ENCODE assay signal across 8 cellular contexts in the genomic region with DNA sequence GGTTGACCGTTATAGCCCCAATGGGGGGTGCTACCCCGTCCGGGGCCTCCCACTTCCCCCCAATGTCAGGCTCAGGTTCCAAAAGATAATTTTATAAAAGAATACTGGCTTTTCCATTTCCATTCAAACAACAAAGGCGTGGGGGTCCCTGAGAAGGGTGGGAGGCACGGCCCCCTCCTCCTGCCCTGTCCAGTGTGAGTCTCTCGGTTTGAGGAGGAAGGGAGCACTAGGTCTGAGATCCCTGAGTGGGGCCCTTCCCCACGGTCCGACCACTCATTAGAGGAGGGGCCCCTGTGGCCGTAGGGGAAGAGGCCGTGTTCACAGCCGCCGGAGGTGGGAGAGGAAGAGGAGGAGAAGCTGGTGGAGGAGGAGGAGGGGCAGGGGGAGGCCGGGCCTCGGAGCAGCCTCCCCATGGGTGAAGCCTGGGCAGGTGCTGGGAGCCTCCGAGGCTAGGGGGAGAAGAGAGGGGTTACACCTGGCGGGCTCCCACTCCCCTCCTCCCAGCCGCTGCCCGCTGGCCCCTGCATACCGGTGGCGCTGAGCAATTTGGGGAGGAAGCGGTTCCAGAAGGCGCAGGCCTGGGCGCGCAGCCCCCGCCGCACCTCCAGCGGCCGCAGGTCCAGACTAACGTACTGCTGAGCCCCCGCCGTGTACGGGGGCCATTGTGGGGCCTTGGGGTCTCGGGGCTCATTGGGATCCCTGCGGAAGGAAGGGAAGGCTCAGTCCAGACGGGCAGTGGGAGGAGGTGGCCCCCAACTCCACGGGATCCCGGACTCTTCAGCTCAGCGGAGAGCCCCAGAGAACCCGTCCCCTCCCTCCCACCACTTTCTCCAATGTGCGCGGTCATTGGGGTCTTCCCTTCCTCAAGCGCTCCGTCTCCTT. TPM values are rescaled to one million over a fixed set of nuclear protein-coding genes. Genes with fewer than 3 reads are reported as not detected.
DNase-seq lines count a peak whose midpoint lies in the region; ATAC-seq and TF ChIP-seq lines count a peak whose summit lies in the region.

No MANE protein-coding gene starts in this region.

- H3K27me3 ChIP-seq in H7 (ENCODE audit: control insufficient read depth, insufficient read depth, low read length) (peaks cover 2% of the 10 kb centered on the region), hepatocyte (peaks cover 5% of the 10 kb centered on the region)

- POLR2A ChIA-PET in WTC11 (lab: Charles Lee) = interaction anchor here (0.5 to 6.2 kb wide), 11 partner anchors 16 to 1011 kb away, joined by 3 to 71 read pairs (median 4); a partner anchor contains a TSS

- peak overlapping the region; percentile 93 for H3K4me2 ChIP-seq in hepatocyte

- H3K36me3 Mint-ChIP-seq in WTC11 = peaks cover 28% of the 10 kb centered on the region

- no peaks in the 10 kb centered on the region for H3K9me3 Mint-ChIP-seq in WTC11

- H3K27ac ChIP-seq in hepatocyte (peak overlapping the region; percentile 96), skin epidermis (peak overlapping the region in 20 of 21 experiments; percentile 55 to 97 (median 86))

- H3K9me2 ChIP-seq in hepatocyte (replicated peaks; ENCODE audit: insufficient read depth) = no peaks in the 10 kb centered on the region

- 25% methylated on average over 24 of the region's 43 CpGs for WGBS in hepatocyte (ENCODE audit: low lambda C conversion rate, missing lambda C conversion rate)

- H3K4me1 Mint-ChIP-seq in WTC11 = peaks cover 42% of the 10 kb centered on the region

- peak overlapping the region; percentile 61 for H2AFZ ChIP-seq in hepatocyte

- H4K20me1 ChIP-seq in hepatocyte (ENCODE audit: insufficient read depth, poor library complexity, severe bottlenecking) = no peaks in the 10 kb centered on the region

- peaks cover 11% of the 10 kb centered on the region for H3K27me3 Mint-ChIP-seq in WTC11 (ENCODE audit: low read depth)

- TF ChIP-seq CTCF in WTC11 (IDR thresholded peaks at IDR 0.05) (no peak), hepatocyte (IDR thresholded peaks at IDR 0.05; ENCODE audit: poor library complexity) (no peak)

- H3K79me2 ChIP-seq in hepatocyte = peaks cover 16% of the 10 kb centered on the region

- H3K9me3 ChIP-seq in hepatocyte (ENCODE audit: low read depth) = no peaks in the 10 kb centered on the region

- H3K4me1 ChIP-seq in hepatocyte (ENCODE audit: insufficient read depth) = peaks cover 31% of the 10 kb centered on the region

- H3K4me3 ChIP-seq in H7 (ENCODE audit: insufficient read depth, low read depth, low read length) = peak overlapping the region; percentile 68
- peak overlapping the region; percentile 43 for H3K4me3 ChIP-seq in hepatocyte
- H3K4me3 ChIP-seq in skin epidermis = peak overlapping the region in 6 of 7 experiments; percentile 63 to 85 (median 74)

- peak overlapping the region; percentile 88 for H3K4me3 Mint-ChIP-seq in WTC11

- peak overlapping the region; percentile 97 for H3K27ac Mint-ChIP-seq in WTC11

- ATAC-seq in WTC11 (no peak), GM19467 (IDR thresholded peaks at IDR 0.05; ENCODE audit: unreplicated experiment) (no peak), HG03175 (IDR thresholded peaks at IDR 0.05; ENCODE audit: unreplicated experiment) (no peak)

- peak; percentile 87 for DNase-seq in H7
- DNase-seq in WTC11 (ENCODE audit: low spot score) = peak; percentile 48
- no peak for DNase-seq in hepatocyte (ENCODE audit: low spot score)
- no peak for DNase-seq in superior temporal gyrus (ENCODE audit: extremely low spot score)
- no peak for DNase-seq in stimulated activated CD4-positive, alpha-beta T cell treated with anti-CD3 and anti-CD28 coated beads, Interleukin-4, amount 100 ng/mL, for 1 hour

- H3K36me3 ChIP-seq in H7 (replicated peaks; ENCODE audit: control insufficient read depth, insufficient read depth, low read length) (peaks cover 20% of the 10 kb centered on the region), hepatocyte (replicated peaks; ENCODE audit: insufficient read depth, low read depth) (no peaks in the 10 kb centered on the region)

- CTCF ChIA-PET in WTC11 (lab: Charles Lee) = interaction anchor here (0.6 to 2.4 kb wide), 26 partner anchors 16 to 1744 kb away, joined by 3 to 18 read pairs (median 5); a partner anchor contains a TSS

TF ChIP-seq in WTC11, 78 proteins besides CTCF, POLR2A, EP300 and RAD21 (continues in another document):
- no peak for TF ChIP-seq NR3C1 (CRISPR knock-in tag; conservative IDR thresholded peaks at IDR 0.05; ENCODE audit: low read depth)
- TF ChIP-seq, protein P1, sequence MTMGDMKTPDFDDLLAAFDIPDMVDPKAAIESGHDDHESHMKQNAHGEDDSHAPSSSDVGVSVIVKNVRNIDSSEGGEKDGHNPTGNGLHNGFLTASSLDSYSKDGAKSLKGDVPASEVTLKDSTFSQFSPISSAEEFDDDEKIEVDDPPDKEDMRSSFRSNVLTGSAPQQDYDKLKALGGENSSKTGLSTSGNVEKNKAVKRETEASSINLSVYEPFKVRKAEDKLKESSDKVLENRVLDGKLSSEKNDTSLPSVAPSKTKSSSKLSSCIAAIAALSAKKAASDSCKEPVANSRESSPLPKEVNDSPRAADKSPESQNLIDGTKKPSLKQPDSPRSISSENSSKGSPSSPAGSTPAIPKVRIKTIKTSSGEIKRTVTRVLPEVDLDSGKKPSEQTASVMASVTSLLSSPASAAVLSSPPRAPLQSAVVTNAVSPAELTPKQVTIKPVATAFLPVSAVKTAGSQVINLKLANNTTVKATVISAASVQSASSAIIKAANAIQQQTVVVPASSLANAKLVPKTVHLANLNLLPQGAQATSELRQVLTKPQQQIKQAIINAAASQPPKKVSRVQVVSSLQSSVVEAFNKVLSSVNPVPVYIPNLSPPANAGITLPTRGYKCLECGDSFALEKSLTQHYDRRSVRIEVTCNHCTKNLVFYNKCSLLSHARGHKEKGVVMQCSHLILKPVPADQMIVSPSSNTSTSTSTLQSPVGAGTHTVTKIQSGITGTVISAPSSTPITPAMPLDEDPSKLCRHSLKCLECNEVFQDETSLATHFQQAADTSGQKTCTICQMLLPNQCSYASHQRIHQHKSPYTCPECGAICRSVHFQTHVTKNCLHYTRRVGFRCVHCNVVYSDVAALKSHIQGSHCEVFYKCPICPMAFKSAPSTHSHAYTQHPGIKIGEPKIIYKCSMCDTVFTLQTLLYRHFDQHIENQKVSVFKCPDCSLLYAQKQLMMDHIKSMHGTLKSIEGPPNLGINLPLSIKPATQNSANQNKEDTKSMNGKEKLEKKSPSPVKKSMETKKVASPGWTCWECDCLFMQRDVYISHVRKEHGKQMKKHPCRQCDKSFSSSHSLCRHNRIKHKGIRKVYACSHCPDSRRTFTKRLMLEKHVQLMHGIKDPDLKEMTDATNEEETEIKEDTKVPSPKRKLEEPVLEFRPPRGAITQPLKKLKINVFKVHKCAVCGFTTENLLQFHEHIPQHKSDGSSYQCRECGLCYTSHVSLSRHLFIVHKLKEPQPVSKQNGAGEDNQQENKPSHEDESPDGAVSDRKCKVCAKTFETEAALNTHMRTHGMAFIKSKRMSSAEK (CRISPR knock-in tag; IDR thresholded peaks at IDR 0.05; ENCODE audit: borderline replicate concordance) = no peak
- TF ChIP-seq, protein P2, sequence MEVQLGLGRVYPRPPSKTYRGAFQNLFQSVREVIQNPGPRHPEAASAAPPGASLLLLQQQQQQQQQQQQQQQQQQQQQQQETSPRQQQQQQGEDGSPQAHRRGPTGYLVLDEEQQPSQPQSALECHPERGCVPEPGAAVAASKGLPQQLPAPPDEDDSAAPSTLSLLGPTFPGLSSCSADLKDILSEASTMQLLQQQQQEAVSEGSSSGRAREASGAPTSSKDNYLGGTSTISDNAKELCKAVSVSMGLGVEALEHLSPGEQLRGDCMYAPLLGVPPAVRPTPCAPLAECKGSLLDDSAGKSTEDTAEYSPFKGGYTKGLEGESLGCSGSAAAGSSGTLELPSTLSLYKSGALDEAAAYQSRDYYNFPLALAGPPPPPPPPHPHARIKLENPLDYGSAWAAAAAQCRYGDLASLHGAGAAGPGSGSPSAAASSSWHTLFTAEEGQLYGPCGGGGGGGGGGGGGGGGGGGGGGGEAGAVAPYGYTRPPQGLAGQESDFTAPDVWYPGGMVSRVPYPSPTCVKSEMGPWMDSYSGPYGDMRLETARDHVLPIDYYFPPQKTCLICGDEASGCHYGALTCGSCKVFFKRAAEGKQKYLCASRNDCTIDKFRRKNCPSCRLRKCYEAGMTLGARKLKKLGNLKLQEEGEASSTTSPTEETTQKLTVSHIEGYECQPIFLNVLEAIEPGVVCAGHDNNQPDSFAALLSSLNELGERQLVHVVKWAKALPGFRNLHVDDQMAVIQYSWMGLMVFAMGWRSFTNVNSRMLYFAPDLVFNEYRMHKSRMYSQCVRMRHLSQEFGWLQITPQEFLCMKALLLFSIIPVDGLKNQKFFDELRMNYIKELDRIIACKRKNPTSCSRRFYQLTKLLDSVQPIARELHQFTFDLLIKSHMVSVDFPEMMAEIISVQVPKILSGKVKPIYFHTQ (CRISPR knock-in tag; IDR thresholded peaks at IDR 0.05) = no peak

RNA-seq across cellular contexts. Expression of a gene that starts 1.4 kb away (rescaled TPM):
- total RNA-seq in H7 (2014; rRNA removed; shearing (Covaris generic)) = 7.7 and 12.2 TPM in 2 replicates
- total RNA-seq in WTC11 (2021) (3.9 to 4.8 TPM (median 4.6 TPM) in 3 replicates), hepatocyte (3.9 TPM in 2 replicates)
- 4.2 and 4.3 TPM in 2 replicates for polyA plus RNA-seq in hepatocyte

RNA-seq across cellular contexts. Expression of a gene that starts 4.8 kb away (rescaled TPM):
- 17.3 and 19.2 TPM in 2 replicates for total RNA-seq in H7 (2014; rRNA removed; shearing (Covaris generic))
- total RNA-seq in WTC11 (2021) (6.4 to 7.7 TPM (median 6.6 TPM) in 3 replicates), hepatocyte (3.2 and 4.6 TPM in 2 replicates)
- 16.3 and 18.3 TPM in 2 replicates for polyA plus RNA-seq in hepatocyte

RNA-seq across cellular contexts. Expression of a gene that starts 16.0 kb away (rescaled TPM):
- 82.8 and 101 TPM in 2 replicates for total RNA-seq in H7 (2014; rRNA removed; shearing (Covaris generic))
- total RNA-seq in WTC11 (2021) (209 to 238 TPM (median 233 TPM) in 3 replicates), hepatocyte (35.8 and 49.1 TPM in 2 replicates)
- 91.7 and 135 TPM in 2 replicates for polyA plus RNA-seq in hepatocyte

RNA-seq across cellular contexts. Expression of a gene that starts 23.7 kb away (rescaled TPM):
- total RNA-seq in H7 (2014; rRNA removed; shearing (Covaris generic)) = 95.7 and 118 TPM in 2 replicates
- total RNA-seq in WTC11 (2021) (128 to 140 TPM (median 130 TPM) in 3 replicates), hepatocyte (54.0 and 57.5 TPM in 2 replicates)
- 70.3 and 98.9 TPM in 2 replicates for polyA plus RNA-seq in hepatocyte

RNA-seq across cellular contexts. Expression of a gene that starts 38.4 kb away (rescaled TPM):
- total RNA-seq in H7 (2014; rRNA removed; shearing (Covaris generic)) = 21.9 and 27.9 TPM in 2 replicates
- total RNA-seq in WTC11 (2021) (32.6 to 39.3 TPM (median 34.1 TPM) in 3 replicates), hepatocyte (15.4 and 21.3 TPM in 2 replicates)
- 17.1 and 23.5 TPM in 2 replicates for polyA plus RNA-seq in hepatocyte

Comparison
In these comparisons a context has a peak if more than half of its experiments do, and no peak if none do; other contexts are left out.
1. DNase-seq: peak in H7 (single experiment) and WTC11 (single experiment); none in hepatocyte (single experiment), superior temporal gyrus (single experiment) and stimulated activated CD4-positive, alpha-beta T cell treated with anti-CD3 and anti-CD28 coated beads, Interleukin-4, amount 100 ng/mL, for 1 hour (single experiment).
2. Peak in every context shown above with its lines, with median percentiles within 50 percentile points of each other: H3K4me3 ChIP-seq.